9 cellular contexts compared by ENCODE assay signal in genomic region chr10:80504897-80505465, GRCh38. TPM values are rescaled to one million over a fixed set of nuclear protein-coding genes. Genes with fewer than 3 reads are reported as not detected.
DNase-seq lines count a peak whose midpoint lies in the region; ATAC-seq, FAIRE-seq and TF ChIP-seq lines count a peak whose summit lies in the region.
"Had no signal": no experiment of that assay in that cellular context is flagged by ENCODE, and none has a peak within 500 bp of the region (broad histone marks: within the 10 kb centered on the region; RNA-seq: fewer than 3 reads in every experiment).

No MANE protein-coding gene starts in this region.

- H3K27me3 ChIP-seq in H1 (replicated peaks in 1 of 4; ENCODE audit: control insufficient read depth in 3 of 4, extremely low read depth in 1 of 4, insufficient read depth in 3 of 4, low read length in 3 of 4), result no peaks in the 10 kb centered on the region
- no peaks in the 10 kb centered on the region for H3K27me3 ChIP-seq in vagina
- H3K27me3 ChIP-seq in MG63, result no peaks in the 10 kb centered on the region
- H3K27me3 ChIP-seq: BE2C had no signal

- H4K8ac ChIP-seq in H1 (ENCODE audit: extremely low read depth, insufficient read depth, low read length), result no peak overlapping the region

- intact Hi-C loops in Right ventricle myocardium inferior (cut with DNase I) (loop anchor here (1.0 to 2.0 kb wide), 2 partner anchors 61 to 122 kb away; no protein-coding TSS in a partner anchor), cardiac septum (cut with DNase I) (loop anchor here (1.0 to 5.0 kb wide), 3 partner anchors 52 to 123 kb away; no protein-coding TSS in a partner anchor), vagina (cut with DNase I) (loop anchor here (5.0 kb wide), 2 partner anchors 58 to 123 kb away; no protein-coding TSS in a partner anchor)

- peaks cover 0 to 33% of the 10 kb centered on the region in 2 experiments; a peak in 2 of 4 replicates for H3K79me2 ChIP-seq in H1 (ENCODE audit: control insufficient read depth in 1 of 2, insufficient read depth in 2 of 2, low read length in 2 of 2)

- no peak overlapping the region for H2BK120ac ChIP-seq in H1 (replicated peaks; ENCODE audit: low read depth, low read length)

- H3K23me2 ChIP-seq in H1 (ENCODE audit: low read depth, low read length), result no peaks in the 10 kb centered on the region; the same call in 1 of the 2 replicates

- no peak for TF ChIP-seq CTCF in H1 (IDR thresholded peaks at IDR 0.05; ENCODE audit: control extremely low read depth in 1 of 3, insufficient read depth in 1 of 3, low read depth in 1 of 3, low read length in 3 of 3)
- TF ChIP-seq CTCF in vagina (IDR thresholded peaks at IDR 0.05), result no peak

- no peak for FAIRE-seq in H1 (lab: Jason Lieb, UNC)

- no peak overlapping the region for H3K4me2 ChIP-seq in H1 (ENCODE audit: insufficient read depth in 1 of 2, low read depth in 2 of 2, low read length in 2 of 2)

- H3K27me3 Mint-ChIP-seq in naive B cell, result no peaks in the 10 kb centered on the region

- H3K14ac ChIP-seq in H1 (ENCODE audit: insufficient read length), result no peak overlapping the region

- CTCF ChIA-PET in H1 (lab: Charles Lee; ENCODE audit: partially characterized antibody), result interaction anchor here (0.7 to 21.9 kb wide), 42 partner anchors 8 to 274 kb away, joined by 3 to 1263 read pairs (median 6); partner anchors contain the start of gene TSPAN14

- H3K36me3 ChIP-seq in H1 (ENCODE audit: control insufficient read depth in 2 of 4, insufficient read depth in 4 of 4, low read length in 3 of 4), result peaks cover 0 to 5% (median 3%) of the 10 kb centered on the region in 4 experiments; a peak in 3 of 8 replicates
- peaks cover 0 to 24% of the 10 kb centered on the region in 2 donors for H3K36me3 ChIP-seq in vagina
- no peaks in the 10 kb centered on the region; the same call in none of the 2 replicates for H3K36me3 ChIP-seq in MG63
- H3K36me3 ChIP-seq: BE2C had no signal

- 0 out of 2 replicates have a peak overlapping the region, but pooled peaks have one; percentile 32 for H3K18ac ChIP-seq in H1 (ENCODE audit: extremely low read depth, low read length)

- H4K20me1 ChIP-seq in H1 (replicated peaks in 1 of 2; ENCODE audit: control insufficient read depth in 1 of 2, insufficient read depth in 2 of 2, low read length in 2 of 2), result peaks cover 20 to 22% of the 10 kb centered on the region in 2 experiments

- peaks cover 5 to 29% (median 13%) of the 10 kb centered on the region in 4 experiments for H3K4me1 ChIP-seq in H1 (replicated peaks in 1 of 4; ENCODE audit: control insufficient read depth in 3 of 4, insufficient read depth in 4 of 4, low read length in 3 of 4)
- peaks cover 73% of the 10 kb centered on the region for H3K4me1 ChIP-seq in vagina
- H3K4me1 ChIP-seq: BE2C had no signal

- H4K91ac ChIP-seq in H1 (replicated peaks; ENCODE audit: insufficient read length, low read length), result no peak overlapping the region

- POLR2A ChIA-PET in H1 (lab: Charles Lee; ENCODE audit: partially characterized antibody), result interaction anchor here (0.5 to 2.8 kb wide), 4 partner anchors 40 to 125 kb away, joined by 3 to 10 read pairs (median 3); partner anchors contain the start of gene TSPAN14

- no peak for TF ChIP-seq EP300 in H1 (IDR thresholded peaks at IDR 0.05; ENCODE audit: borderline replicate concordance in 1 of 2, low read depth in 2 of 2, low read length in 2 of 2)

- H3K4me3 ChIP-seq in H1 (ENCODE audit: extremely low read depth in 1 of 4, insufficient read depth in 2 of 4, low read depth in 3 of 4, low read length in 4 of 4) (no peak overlapping the region), vagina (no peak overlapping the region), MG63 (no peak overlapping the region)

- H3K9me3 ChIP-seq in H1 (ENCODE audit: insufficient read depth in 2 of 2, low read depth in 1 of 2, low read length in 1 of 2) (no peaks in the 10 kb centered on the region), vagina (no peaks in the 10 kb centered on the region), MG63 (no peaks in the 10 kb centered on the region)
- H3K9me3 ChIP-seq: BE2C had no signal

- DNase-seq in Right ventricle myocardium inferior (ENCODE audit: missing footprints) (peak; percentile 59), cardiac septum (ENCODE audit: low spot score) (no peak), H1 (ENCODE audit: low read depth in 1 of 2, low spot score in 2 of 2) (no peak), naive B cell (no peak), vagina (ENCODE audit: extremely low spot score in 2 of 2) (no peak), retina (no peak), MG63 (no peak)

- no peak overlapping the region for H3K9ac ChIP-seq in H1 (replicated peaks in 1 of 4; ENCODE audit: extremely low read depth in 1 of 4, low read depth in 3 of 4, low read length in 3 of 4)

- no peaks in the 10 kb centered on the region for H3K9me3 Mint-ChIP-seq in naive B cell

- H3K56ac ChIP-seq in H1 (replicated peaks; ENCODE audit: insufficient read length, low read depth, low read length), result no peak overlapping the region

- peaks cover 50 to 60% (median 59%) of the 10 kb centered on the region in 3 donors for H3K4me1 Mint-ChIP-seq in naive B cell

- no peak overlapping the region for H2AK5ac ChIP-seq in H1 (ENCODE audit: low read depth, low read length)

- H3K27ac Mint-ChIP-seq in naive B cell, result peak overlapping the region in 4 of 6 donors; percentile 38 to 61 (median 55)

- peak overlapping the region; percentile 67; the same call in 1 of the 2 replicates for H2BK5ac ChIP-seq in H1 (ENCODE audit: low read depth, low read length)

- no peak overlapping the region for H2AFZ ChIP-seq in H1 (ENCODE audit: low read length)

- no peak for TF ChIP-seq RAD21 in H1 (IDR thresholded peaks at IDR 0.05 in 1 of 2, conservative IDR thresholded peaks at IDR 0.05 in 1 of 2; ENCODE audit: low read depth in 2 of 2, low read length in 2 of 2)

- no peak overlapping the region for H2BK20ac ChIP-seq in H1 (ENCODE audit: low read length)

- TF ChIP-seq POLR2A in H1 (IDR thresholded peaks at IDR 0.05; ENCODE audit: control extremely low read depth in 1 of 2, low read depth in 2 of 2, low read length in 2 of 2) (no peak), vagina (IDR thresholded peaks at IDR 0.05) (no peak)

- H2BK12ac ChIP-seq in H1 (ENCODE audit: low read depth, low read length), result 0 out of 2 replicates have a peak overlapping the region, but pooled peaks have one; percentile 50

- ATAC-seq in Right ventricle myocardium inferior, result no peak
- no peak for ATAC-seq in naive B cell (ENCODE audit: low read depth in 2 of 2)
- no peak for ATAC-seq in HG02885 (IDR thresholded peaks at IDR 0.05; ENCODE audit: poor library complexity, unreplicated experiment)

- no peak overlapping the region for H3K23ac ChIP-seq in H1 (ENCODE audit: insufficient read length)

- H3K36me3 Mint-ChIP-seq in naive B cell, result peaks cover 0 to 5% of the 10 kb centered on the region in 2 donors

- H3K27ac ChIP-seq in H1 (ENCODE audit: low read depth, low read length) (no peak overlapping the region), vagina (peak overlapping the region; percentile 79)

- peaks cover 17% of the 10 kb centered on the region for H3K79me1 ChIP-seq in H1 (ENCODE audit: low read depth, low read length)

- no peak overlapping the region for H2BK15ac ChIP-seq in H1 (ENCODE audit: low read length)

- H3K4ac ChIP-seq in H1 (replicated peaks; ENCODE audit: insufficient read length, low read depth, low read length), result no peak overlapping the region

- no peak overlapping the region for H4K5ac ChIP-seq in H1 (ENCODE audit: insufficient read length, low read depth, low read length)

- 86% methylated on average over 5 of the region's 5 CpGs; no CpG with 5 or more reads in 1 of the 2 experiments for WGBS in H1 (ENCODE audit: extremely low coverage in 1 of 2, insufficient coverage in 1 of 2, insufficient read length in 1 of 2, insufficient replicate concordance in 2 of 2, low coverage in 1 of 2, low lambda C conversion rate in 2 of 2, missing lambda C conversion rate in 1 of 2), 2 experiments

- peak overlapping the region in 2 of 8 donors; percentile 11 to 56 for H3K4me3 Mint-ChIP-seq in naive B cell

TF ChIP-seq in H1, 55 proteins besides CTCF, POLR2A, EP300 and RAD21 (continues in another document):
- TF ChIP-seq E2F6 (IDR thresholded peaks at IDR 0.05), result no peak

RNA-seq across cellular contexts. Expression of gene SH2D4B, which starts 32.7 kb away (rescaled TPM):
- total RNA-seq in Right ventricle myocardium inferior (not detected), cardiac septum (not detected), vagina (not detected)
- total RNA-seq in H1 (2021; fragmentation: NEBNext Ultra II Directional; extraction: Animal tissue kit (Norgen Biotek cat#: 25700)), result 0.10 and 0.13 TPM in 2 replicates
- polyA plus RNA-seq in H1 (2011; rRNA removed) (0.06 TPM in 1 of 2 replicates, not detected in the other), naive B cell (ENCODE audit: low read depth in 6 of 6) (under 1 TPM in 1 of 6 donors, not detected in 5; 0.19 TPM)
- polyA plus RNA-seq in H1 (2011; cell fraction: cytosol; rRNA removed), result 0.04 TPM
- not detected for polyA plus RNA-seq in H1 (2011; cell fraction: nucleus; rRNA removed)
- polyA plus RNA-seq in H1 (2012, experiment 1 of 2), result 0.09 to 0.12 TPM in 2 of 4 replicates, not detected in the others
- not detected for polyA plus RNA-seq in H1 (2012, experiment 2 of 2)
- polyA plus RNA-seq in H1 (2013, experiment 1 of 2), result 0.04 TPM
- polyA plus RNA-seq in H1 (2013, experiment 2 of 2), result 0.02 TPM
- polyA minus RNA-seq in H1 (2011; rRNA and poly(A)+ RNA removed), result 0.09 TPM in 1 of 2 replicates, not detected in the other
- polyA minus RNA-seq in H1 (2011; cell fraction: cytosol; rRNA and poly(A)+ RNA removed), result not detected
- not detected for polyA minus RNA-seq in H1 (2011; cell fraction: nucleus; rRNA and poly(A)+ RNA removed)
- total RNA-seq in MG63 (2014; rRNA removed; shearing (Covaris generic); ENCODE audit: low replicate concordance), result not detected in 2 replicates

RNA-seq across cellular contexts. Expression of gene TSPAN14, which starts 50.9 kb away (rescaled TPM):
- total RNA-seq in Right ventricle myocardium inferior (38.7 TPM), cardiac septum (20.1 TPM), vagina (98.0 TPM)
- 57.8 and 57.9 TPM in 2 replicates for total RNA-seq in H1 (2021; fragmentation: NEBNext Ultra II Directional; extraction: Animal tissue kit (Norgen Biotek cat#: 25700))
- polyA plus RNA-seq in H1 (2011; rRNA removed) (47.4 and 54.7 TPM in 2 replicates), naive B cell (ENCODE audit: low read depth in 6 of 6) (10 to 100 TPM; 31.0 to 60.8 (median 38.1) TPM)
- 38.1 TPM for polyA plus RNA-seq in H1 (2011; cell fraction: cytosol; rRNA removed)
- polyA plus RNA-seq in H1 (2011; cell fraction: nucleus; rRNA removed), result 50.9 TPM
- 43.5 to 60.8 TPM (median 54.3 TPM) in 4 replicates for polyA plus RNA-seq in H1 (2012, experiment 1 of 2)
- 45.7 TPM for polyA plus RNA-seq in H1 (2012, experiment 2 of 2)
- polyA plus RNA-seq in H1 (2013, experiment 1 of 2), result 39.1 TPM
- polyA plus RNA-seq in H1 (2013, experiment 2 of 2), result 41.9 TPM
- 35.5 and 41.7 TPM in 2 replicates for polyA minus RNA-seq in H1 (2011; rRNA and poly(A)+ RNA removed)
- 29.9 TPM for polyA minus RNA-seq in H1 (2011; cell fraction: cytosol; rRNA and poly(A)+ RNA removed)
- polyA minus RNA-seq in H1 (2011; cell fraction: nucleus; rRNA and poly(A)+ RNA removed), result 26.0 TPM
- total RNA-seq in MG63 (2014; rRNA removed; shearing (Covaris generic); ENCODE audit: low replicate concordance), result 6.6 and 10.0 TPM in 2 replicates
